ENCODE assay signal across 8 cellular contexts in the genomic region with DNA sequence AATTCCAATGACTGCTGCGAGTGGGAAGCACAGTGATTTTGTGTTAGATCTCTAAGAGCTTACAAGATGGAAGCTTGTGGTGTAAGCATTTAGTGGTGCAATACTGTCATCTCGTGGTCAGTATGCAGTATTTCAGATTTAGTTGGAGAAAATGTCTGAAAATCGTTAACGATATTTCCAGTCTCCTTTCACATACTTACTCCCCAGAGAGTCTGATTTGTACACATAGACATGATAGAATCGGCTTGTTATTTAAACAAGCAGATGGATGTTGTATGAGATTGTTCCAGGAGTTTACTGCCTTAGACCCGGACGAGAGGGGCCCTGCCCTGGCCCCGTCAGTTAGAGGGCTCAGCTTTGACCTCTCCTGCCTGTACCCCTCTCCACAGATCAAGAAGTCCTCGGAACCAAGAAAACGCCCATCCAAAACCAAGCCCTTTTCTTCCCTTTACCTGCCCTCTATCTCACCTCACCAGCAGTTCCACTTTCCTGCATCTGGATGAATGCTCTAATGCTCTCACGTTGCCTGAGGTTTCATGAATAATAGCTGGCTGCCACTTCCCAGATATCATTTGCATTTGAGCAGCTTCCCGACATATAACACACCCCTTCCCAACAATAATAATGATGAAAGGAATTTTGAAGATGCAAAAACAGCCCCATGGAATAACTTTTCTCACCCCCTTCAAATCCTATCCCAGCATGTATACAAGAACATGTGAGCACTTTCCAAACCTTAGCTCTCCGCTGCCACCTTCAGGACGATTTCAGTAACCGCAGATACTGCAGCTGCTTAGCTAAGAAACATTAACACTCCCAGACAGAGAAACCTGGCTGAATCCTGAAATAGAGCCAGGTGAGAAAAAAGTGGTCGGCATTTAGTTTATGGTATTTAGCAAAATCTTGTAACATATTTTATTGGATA.
A peak's percentile ranks its signal among the peaks of the same experiment; 100 is the strongest.
DNase-seq lines count a peak whose midpoint lies in the region; ATAC-seq and TF ChIP-seq lines count a peak whose summit lies in the region.

No MANE protein-coding gene starts in this region.

- TF ChIP-seq CTCF in mucosa of descending colon (IDR thresholded peaks at IDR 0.05): peak; percentile 87

- no peaks in the 10 kb centered on the region for H3K36me3 ChIP-seq in mucosa of descending colon (ENCODE audit: low read depth)

- in situ Hi-C loops in Caki2 (cut with HindIII; ENCODE audit: low pct_unique_long_range_greater_than_20kb, low sequenced_read_pairs): no loop called here

- peak; percentile 70 for DNase-seq in Caki2 (ENCODE audit: low read depth)
- peak; percentile 66 for DNase-seq in HT1080 (ENCODE audit: low read depth)
- peak; percentile 72 for DNase-seq in NOMO-1 treated with DMSO at 0.1 percent for 48 hours (lab: John Stamatoyannopoulos, UW; ENCODE audit: unreplicated experiment)
- DNase-seq in activated CD8-positive, alpha-beta memory T cell treated with anti-CD3 and anti-CD28 coated beads, Interleukin-2, amount 50 U/mL, for 1 hour (ENCODE audit: extremely low read depth): peak; percentile 38
- DNase-seq in epidermal melanocyte (ENCODE audit: insufficient read length, low spot score): peak; percentile 69
- peak in 2 of 3 donors; percentile 67 to 75 for DNase-seq in mucosa of descending colon
- peak; percentile 24 to 38 for DNase-seq in stimulated activated CD8-positive, alpha-beta memory T cell treated with anti-CD3 and anti-CD28 coated beads, Interleukin-2, amount 100 ng/mL, for 1 hour (ENCODE audit: low read depth in 2 of 2)

- intact Hi-C loops in mucosa of descending colon (cut with DNase I, micrococcal nuclease): loop anchor here in 1 of 2 donors (10.0 kb wide), 1 partner anchor 1901 kb away; a partner anchor contains a TSS

- no peaks in the 10 kb centered on the region for H3K9me3 ChIP-seq in mucosa of descending colon

- H3K4me1 ChIP-seq in mucosa of descending colon (ENCODE audit: low read depth): peaks cover 4% of the 10 kb centered on the region

- ATAC-seq in GM21381 (IDR thresholded peaks at IDR 0.05; ENCODE audit: unreplicated experiment) (peak; percentile 83), mucosa of descending colon (peak; percentile 93)

- H3K4me3 ChIP-seq in mucosa of descending colon: no peak overlapping the region
